Comparison of ENCODE assay signal across 1 cellular context in the genomic region with DNA sequence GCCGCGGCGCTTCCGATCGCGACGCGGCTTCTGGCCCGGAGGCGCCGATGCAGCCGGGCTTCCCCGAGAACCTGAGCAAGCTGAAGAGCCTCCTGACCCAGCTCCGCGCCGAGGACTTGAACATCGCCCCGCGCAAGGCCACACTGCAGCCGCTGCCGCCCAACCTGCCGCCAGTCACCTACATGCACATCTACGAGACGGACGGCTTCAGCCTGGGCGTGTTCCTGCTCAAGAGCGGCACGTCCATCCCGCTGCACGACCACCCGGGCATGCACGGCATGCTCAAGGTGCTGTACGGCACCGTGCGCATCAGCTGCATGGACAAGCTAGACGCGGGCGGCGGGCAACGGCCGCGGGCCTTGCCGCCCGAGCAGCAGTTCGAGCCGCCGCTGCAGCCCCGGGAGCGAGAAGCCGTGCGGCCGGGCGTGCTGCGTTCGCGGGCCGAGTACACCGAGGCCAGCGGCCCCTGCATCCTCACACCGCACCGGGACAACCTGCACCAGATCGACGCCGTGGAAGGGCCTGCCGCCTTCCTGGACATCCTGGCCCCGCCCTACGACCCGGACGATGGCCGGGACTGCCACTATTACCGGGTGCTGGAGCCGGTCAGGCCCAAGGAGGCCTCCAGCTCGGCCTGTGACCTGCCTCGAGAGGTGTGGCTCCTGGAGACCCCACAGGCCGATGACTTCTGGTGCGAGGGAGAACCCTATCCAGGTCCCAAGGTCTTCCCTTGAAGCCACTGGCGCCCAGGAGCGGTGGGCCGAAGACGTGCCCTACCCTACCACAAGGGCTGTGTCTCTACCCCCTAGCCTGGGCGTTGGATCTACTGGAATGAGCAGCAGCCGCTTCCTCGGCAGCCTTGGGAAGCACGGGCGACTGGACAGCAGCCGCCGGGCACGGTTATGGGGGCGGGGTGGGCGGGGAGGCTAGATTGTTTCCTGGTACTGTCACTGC.
TF ChIP-seq lines count a peak whose summit lies in the region.

No MANE protein-coding gene starts in this region.

TF ChIP-seq in HEK293, 187 proteins besides CTCF, POLR2A, EP300 and RAD21 (continued from another document):
- TF ChIP-seq, protein P1, sequence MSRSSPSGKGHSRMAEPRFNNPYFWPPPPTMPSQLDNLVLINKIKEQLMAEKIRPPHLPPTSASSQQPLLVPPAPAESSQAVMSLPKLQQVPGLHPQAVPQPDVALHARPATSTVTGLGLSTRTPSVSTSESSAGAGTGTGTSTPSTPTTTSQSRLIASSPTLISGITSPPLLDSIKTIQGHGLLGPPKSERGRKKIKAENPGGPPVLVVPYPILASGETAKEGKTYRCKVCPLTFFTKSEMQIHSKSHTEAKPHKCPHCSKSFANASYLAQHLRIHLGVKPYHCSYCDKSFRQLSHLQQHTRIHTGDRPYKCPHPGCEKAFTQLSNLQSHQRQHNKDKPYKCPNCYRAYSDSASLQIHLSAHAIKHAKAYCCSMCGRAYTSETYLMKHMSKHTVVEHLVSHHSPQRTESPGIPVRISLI (tag by site-specific recombination; IDR thresholded peaks at IDR 0.05): no peak
- TF ChIP-seq ZNF350 (tag by site-specific recombination; IDR thresholded peaks at IDR 0.05): no peak
- no peak for TF ChIP-seq ZNF239 (tag by site-specific recombination; IDR thresholded peaks at IDR 0.05)
- TF ChIP-seq ZNF223 (tag by site-specific recombination; IDR thresholded peaks at IDR 0.05): no peak
- TF ChIP-seq ZNF426 (tag by site-specific recombination; IDR thresholded peaks at IDR 0.05): no peak
- TF ChIP-seq ZBTB21 (tag by site-specific recombination; IDR thresholded peaks at IDR 0.05): no peak
- no peak for TF ChIP-seq ZBTB1 (tag by site-specific recombination; IDR thresholded peaks at IDR 0.05)
- no peak for TF ChIP-seq ZNF670 (tag by site-specific recombination; IDR thresholded peaks at IDR 0.05; ENCODE audit: low read depth)
- no peak for TF ChIP-seq ZNF302 (tag by site-specific recombination; IDR thresholded peaks at IDR 0.05; ENCODE audit: low read depth)
- TF ChIP-seq ZNF324 (tag by site-specific recombination; IDR thresholded peaks at IDR 0.05): 0 out of 2 replicates have a peak, but pooled peaks have one; percentile 41
- TF ChIP-seq REPIN1 (tag by site-specific recombination; IDR thresholded peaks at IDR 0.05; ENCODE audit: low read depth): no peak
- no peak for TF ChIP-seq ZNF513 (tag by site-specific recombination; IDR thresholded peaks at IDR 0.05)
- TF ChIP-seq ZFP37 (tag by site-specific recombination; IDR thresholded peaks at IDR 0.05): 0 out of 2 replicates have a peak, but pooled peaks have one; percentile 23
- TF ChIP-seq SP2 (tag by site-specific recombination; IDR thresholded peaks at IDR 0.05): peak; percentile 39
- TF ChIP-seq ZNF133 (tag by site-specific recombination; IDR thresholded peaks at IDR 0.05): no peak
- TF ChIP-seq ZNF398 (tag by site-specific recombination; IDR thresholded peaks at IDR 0.05): no peak
- peak; percentile 17; the same call in 1 of the 2 replicates for TF ChIP-seq ZNF501 (tag by site-specific recombination; IDR thresholded peaks at IDR 0.05)
- TF ChIP-seq ZNF23 (tag by site-specific recombination; IDR thresholded peaks at IDR 0.05; ENCODE audit: borderline replicate concordance): no peak
- 0 out of 2 replicates have a peak, but pooled peaks have one; percentile 40 for TF ChIP-seq ZNF169 (tag by site-specific recombination; IDR thresholded peaks at IDR 0.05)
- TF ChIP-seq GFI1B (tag by site-specific recombination; IDR thresholded peaks at IDR 0.05): no peak
- no peak for TF ChIP-seq MYNN (tag by site-specific recombination; IDR thresholded peaks at IDR 0.05; ENCODE audit: borderline replicate concordance)
- peak; percentile 84 for TF ChIP-seq GLIS2 (tag by site-specific recombination; IDR thresholded peaks at IDR 0.05)
- TF ChIP-seq ZNF585B (tag by site-specific recombination; IDR thresholded peaks at IDR 0.05): no peak
- TF ChIP-seq ZNF37A (tag by site-specific recombination; IDR thresholded peaks at IDR 0.05): no peak
- no peak for TF ChIP-seq BCL6B (tag by site-specific recombination; IDR thresholded peaks at IDR 0.05)
- TF ChIP-seq, protein P2, sequence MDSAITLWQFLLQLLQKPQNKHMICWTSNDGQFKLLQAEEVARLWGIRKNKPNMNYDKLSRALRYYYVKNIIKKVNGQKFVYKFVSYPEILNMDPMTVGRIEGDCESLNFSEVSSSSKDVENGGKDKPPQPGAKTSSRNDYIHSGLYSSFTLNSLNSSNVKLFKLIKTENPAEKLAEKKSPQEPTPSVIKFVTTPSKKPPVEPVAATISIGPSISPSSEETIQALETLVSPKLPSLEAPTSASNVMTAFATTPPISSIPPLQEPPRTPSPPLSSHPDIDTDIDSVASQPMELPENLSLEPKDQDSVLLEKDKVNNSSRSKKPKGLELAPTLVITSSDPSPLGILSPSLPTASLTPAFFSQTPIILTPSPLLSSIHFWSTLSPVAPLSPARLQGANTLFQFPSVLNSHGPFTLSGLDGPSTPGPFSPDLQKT (IDR thresholded peaks at IDR 0.05; ENCODE audit: borderline replicate concordance, low read depth, low read length): no peak
- TF ChIP-seq ZNF791 (tag by site-specific recombination; IDR thresholded peaks at IDR 0.05): no peak
- no peak for TF ChIP-seq ZNF701 (tag by site-specific recombination; IDR thresholded peaks at IDR 0.05)
- no peak for TF ChIP-seq ZNF366 (tag by site-specific recombination; conservative IDR thresholded peaks at IDR 0.05)
- no peak for TF ChIP-seq ZNF114 (tag by site-specific recombination; IDR thresholded peaks at IDR 0.05)
- TF ChIP-seq, protein P3, sequence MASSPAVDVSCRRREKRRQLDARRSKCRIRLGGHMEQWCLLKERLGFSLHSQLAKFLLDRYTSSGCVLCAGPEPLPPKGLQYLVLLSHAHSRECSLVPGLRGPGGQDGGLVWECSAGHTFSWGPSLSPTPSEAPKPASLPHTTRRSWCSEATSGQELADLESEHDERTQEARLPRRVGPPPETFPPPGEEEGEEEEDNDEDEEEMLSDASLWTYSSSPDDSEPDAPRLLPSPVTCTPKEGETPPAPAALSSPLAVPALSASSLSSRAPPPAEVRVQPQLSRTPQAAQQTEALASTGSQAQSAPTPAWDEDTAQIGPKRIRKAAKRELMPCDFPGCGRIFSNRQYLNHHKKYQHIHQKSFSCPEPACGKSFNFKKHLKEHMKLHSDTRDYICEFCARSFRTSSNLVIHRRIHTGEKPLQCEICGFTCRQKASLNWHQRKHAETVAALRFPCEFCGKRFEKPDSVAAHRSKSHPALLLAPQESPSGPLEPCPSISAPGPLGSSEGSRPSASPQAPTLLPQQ (tag by site-specific recombination; IDR thresholded peaks at IDR 0.05): no peak
- TF ChIP-seq ZNF121 (tag by site-specific recombination; IDR thresholded peaks at IDR 0.05): no peak
- TF ChIP-seq ZNF214 (tag by site-specific recombination; IDR thresholded peaks at IDR 0.05; ENCODE audit: borderline replicate concordance): no peak
- TF ChIP-seq, protein P4, sequence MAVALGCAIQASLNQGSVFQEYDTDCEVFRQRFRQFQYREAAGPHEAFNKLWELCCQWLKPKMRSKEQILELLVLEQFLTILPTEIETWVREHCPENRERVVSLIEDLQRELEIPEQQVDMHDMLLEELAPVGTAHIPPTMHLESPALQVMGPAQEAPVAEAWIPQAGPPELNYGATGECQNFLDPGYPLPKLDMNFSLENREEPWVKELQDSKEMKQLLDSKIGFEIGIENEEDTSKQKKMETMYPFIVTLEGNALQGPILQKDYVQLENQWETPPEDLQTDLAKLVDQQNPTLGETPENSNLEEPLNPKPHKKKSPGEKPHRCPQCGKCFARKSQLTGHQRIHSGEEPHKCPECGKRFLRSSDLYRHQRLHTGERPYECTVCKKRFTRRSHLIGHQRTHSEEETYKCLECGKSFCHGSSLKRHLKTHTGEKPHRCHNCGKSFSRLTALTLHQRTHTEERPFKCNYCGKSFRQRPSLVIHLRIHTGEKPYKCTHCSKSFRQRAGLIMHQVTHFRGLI (tag by site-specific recombination; IDR thresholded peaks at IDR 0.05): peak; percentile 78
- no peak for TF ChIP-seq ZNF558 (tag by site-specific recombination; IDR thresholded peaks at IDR 0.05)
- no peak for TF ChIP-seq OSR2 (tag by site-specific recombination; IDR thresholded peaks at IDR 0.05)
- TF ChIP-seq, protein P5, sequence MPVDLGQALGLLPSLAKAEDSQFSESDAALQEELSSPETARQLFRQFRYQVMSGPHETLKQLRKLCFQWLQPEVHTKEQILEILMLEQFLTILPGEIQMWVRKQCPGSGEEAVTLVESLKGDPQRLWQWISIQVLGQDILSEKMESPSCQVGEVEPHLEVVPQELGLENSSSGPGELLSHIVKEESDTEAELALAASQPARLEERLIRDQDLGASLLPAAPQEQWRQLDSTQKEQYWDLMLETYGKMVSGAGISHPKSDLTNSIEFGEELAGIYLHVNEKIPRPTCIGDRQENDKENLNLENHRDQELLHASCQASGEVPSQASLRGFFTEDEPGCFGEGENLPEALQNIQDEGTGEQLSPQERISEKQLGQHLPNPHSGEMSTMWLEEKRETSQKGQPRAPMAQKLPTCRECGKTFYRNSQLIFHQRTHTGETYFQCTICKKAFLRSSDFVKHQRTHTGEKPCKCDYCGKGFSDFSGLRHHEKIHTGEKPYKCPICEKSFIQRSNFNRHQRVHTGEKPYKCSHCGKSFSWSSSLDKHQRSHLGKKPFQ (tag by site-specific recombination; IDR thresholded peaks at IDR 0.05): no peak
- no peak for TF ChIP-seq IKZF3 (tag by site-specific recombination; IDR thresholded peaks at IDR 0.05)
- TF ChIP-seq ZNF148 (tag by site-specific recombination; IDR thresholded peaks at IDR 0.05; ENCODE audit: borderline replicate concordance): no peak
- no peak for TF ChIP-seq ZNF404 (tag by site-specific recombination; IDR thresholded peaks at IDR 0.05)
- TF ChIP-seq KLF8 (tag by site-specific recombination; IDR thresholded peaks at IDR 0.05): no peak
- no peak; the same call in 1 of the 2 replicates for TF ChIP-seq ZNF792 (tag by site-specific recombination; IDR thresholded peaks at IDR 0.05)
- no peak for TF ChIP-seq ZNF24 (tag by site-specific recombination; IDR thresholded peaks at IDR 0.05)
